2 cellular contexts compared by ENCODE assay signal in genomic region chr18:23191232-23191631, GRCh38.
TF ChIP-seq lines count a peak whose summit lies in the region.

No MANE protein-coding gene starts in this region.

TF ChIP-seq in HepG2, 621 proteins besides CTCF, POLR2A, EP300 and RAD21:
- no peak for TF ChIP-seq KLF6 (CRISPR knock-in tag; IDR thresholded peaks at IDR 0.05)
- no peak for TF ChIP-seq KMT2B (CRISPR knock-in tag; IDR thresholded peaks at IDR 0.05)
- no peak for TF ChIP-seq ZNF512B (CRISPR knock-in tag; IDR thresholded peaks at IDR 0.05; ENCODE audit: borderline replicate concordance)
- no peak for TF ChIP-seq ZBTB46 (CRISPR knock-in tag; IDR thresholded peaks at IDR 0.05; ENCODE audit: borderline replicate concordance)
- no peak for TF ChIP-seq EZH2 (conservative IDR thresholded peaks at IDR 0.05; ENCODE audit: low read depth, low read length)
- peak; percentile 87 for TF ChIP-seq ZNF629 (CRISPR knock-in tag; conservative IDR thresholded peaks at IDR 0.05)
- TF ChIP-seq ZNF775 (CRISPR knock-in tag; IDR thresholded peaks at IDR 0.05; ENCODE audit: borderline replicate concordance) = no peak
- TF ChIP-seq SRSF9 (IDR thresholded peaks at IDR 0.05; ENCODE audit: borderline replicate concordance, insufficient read depth, low read depth, low read length, poor library complexity, severe bottlenecking) = no peak

TF ChIP-seq in H1, 55 proteins besides CTCF, POLR2A, EP300 and RAD21:
- TF ChIP-seq EZH2 (IDR thresholded peaks at IDR 0.05; ENCODE audit: low read depth, low read length, severe bottlenecking) = no peak
- TF ChIP-seq TBP (IDR thresholded peaks at IDR 0.05; ENCODE audit: low read depth, low read length) = no peak
- no peak for TF ChIP-seq ATF2 (IDR thresholded peaks at IDR 0.05; ENCODE audit: low read length)
- peak; percentile 44; the same call in 1 of the 2 replicates for TF ChIP-seq KDM1A (IDR thresholded peaks at IDR 0.05; ENCODE audit: borderline replicate concordance, low read length)
